8 cellular contexts compared by ENCODE assay signal in the genomic region with DNA sequence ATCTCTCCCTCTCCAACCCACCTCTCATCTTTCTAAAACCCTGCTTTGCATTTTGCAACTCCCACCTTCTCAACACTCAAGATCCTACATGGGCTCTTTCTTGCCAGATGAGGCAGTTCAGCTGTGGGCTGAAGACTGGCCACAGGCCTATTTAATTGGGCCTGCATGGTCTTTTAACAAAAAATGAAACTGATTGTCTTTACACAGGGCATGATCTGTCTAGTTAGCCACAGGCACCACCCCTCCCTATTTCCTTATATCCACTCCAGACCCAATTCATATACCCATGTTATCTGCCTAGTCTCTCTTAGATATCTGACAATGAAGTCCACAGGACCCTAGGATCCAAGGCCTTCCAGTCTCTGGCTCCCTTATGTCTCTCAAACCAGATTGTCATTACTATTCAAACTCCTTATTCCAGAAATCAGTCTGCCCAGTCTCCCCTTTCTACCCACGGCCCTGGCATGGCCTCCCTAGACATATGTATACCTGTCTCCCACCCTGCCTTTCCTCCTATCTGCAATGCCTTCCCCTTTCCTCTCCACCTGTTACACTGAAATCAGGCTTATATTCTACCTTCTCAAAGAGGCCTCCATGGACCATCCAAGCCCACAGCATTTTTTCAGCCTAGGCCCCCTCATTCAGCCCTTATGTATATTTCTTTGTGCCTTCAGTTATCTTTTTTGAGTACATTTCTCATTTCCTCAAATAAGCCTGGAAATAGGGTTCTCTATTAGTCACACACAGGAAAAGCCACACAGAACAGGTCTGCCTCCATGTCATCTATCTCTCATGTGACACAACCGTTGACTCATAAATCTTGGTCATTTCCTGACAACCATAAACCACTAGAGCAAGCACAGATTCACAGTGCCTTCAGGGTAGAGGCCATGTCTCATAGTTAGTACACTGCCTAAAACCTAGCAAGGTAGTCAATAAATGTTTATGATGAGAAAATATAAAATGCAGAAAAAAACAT. TPM values are rescaled to one million over a fixed set of nuclear protein-coding genes. Genes with fewer than 3 reads are reported as not detected.
DNase-seq lines count a peak whose midpoint lies in the region; ATAC-seq, FAIRE-seq and TF ChIP-seq lines count a peak whose summit lies in the region.

No MANE protein-coding gene starts in this region.

- H3K4me3 ChIP-seq in GM12878: no peak overlapping the region

- intact Hi-C loops in GM12878 (cut with micrococcal nuclease; ENCODE audit: unreplicated experiment): no loop called here
- intact Hi-C loops in natural killer cell (cut with micrococcal nuclease): no loop called here

- POLR2A ChIA-PET in GM12878 (lab: Charles Lee): no interaction called here

- WGBS in GM12878 (ENCODE audit: insufficient coverage, insufficient replicate concordance, low lambda C conversion rate, missing lambda C conversion rate): 25% methylated on average over 2 of the region's 2 CpGs

- ATAC-seq in HG02852 (IDR thresholded peaks at IDR 0.05; ENCODE audit: unreplicated experiment): peak; percentile 98
- ATAC-seq in GM12878: peak; percentile 98
- peak; percentile 75 to 94 (median 92) for ATAC-seq in natural killer cell

- no TSS peak for BruUV-seq in GM12878 (replicated peaks; lab: Mats Ljungman, UMichigan)

- TF ChIP-seq EP300 in GM12878 (IDR thresholded peaks at IDR 0.05; ENCODE audit: borderline replicate concordance in 1 of 2, control insufficient read depth in 1 of 2, low read depth in 2 of 2, low read length in 2 of 2): peak; percentile 87 to 88; a peak in 3 of 4 replicates

- in situ Hi-C loops in GM12878 (cut with MboI): no loop called here

- H3K4me3 Mint-ChIP-seq in natural killer cell: no peak overlapping the region

- peaks cover 21% of the 10 kb centered on the region for H3K4me1 ChIP-seq in GM12878 (ENCODE audit: control insufficient read depth, insufficient read depth, low read length)

- 0 out of 2 replicates have a peak overlapping the region, but pooled peaks have one; percentile 5 for H3K4me2 ChIP-seq in GM12878 (ENCODE audit: control insufficient read depth, insufficient read depth)

- H3K27ac Mint-ChIP-seq in natural killer cell: peak overlapping the region in 1 of 2 donors; percentile 52

- no peaks in the 10 kb centered on the region for H3K36me3 Mint-ChIP-seq in natural killer cell

- DNase-seq in stimulated activated CD4-positive, alpha-beta T cell treated with anti-CD3 and anti-CD28 coated beads, Interleukin-12 subunit alpha, Interleukin-12 subunit beta, amount 100 ng/mL, for 24 hours (ENCODE audit: low read depth in 2 of 2): peak; percentile 5 to 6
- DNase-seq in stimulated activated CD4-positive, alpha-beta T cell treated with anti-CD3 and anti-CD28 coated beads, Interleukin-4, amount 100 ng/mL, for 1 hour: no peak
- peak; percentile 98 for DNase-seq in NOMO-1 treated with DMSO at 0.1 percent for 48 hours (lab: John Stamatoyannopoulos, UW; ENCODE audit: unreplicated experiment)
- peak; percentile 74 for DNase-seq in GM12878 (ENCODE audit: low read depth, low spot score)
- no peak for DNase-seq in natural killer cell
- DNase-seq in NCI-H1105 treated with DMSO at 0.1 percent for 48 hours (lab: John Stamatoyannopoulos, UW): no peak
- no peak for DNase-seq in NCI-H2196 treated with DMSO at 0.1 percent for 48 hours (lab: John Stamatoyannopoulos, UW; ENCODE audit: unreplicated experiment)

- H3K4me1 Mint-ChIP-seq in natural killer cell: peaks cover 10 to 15% of the 10 kb centered on the region in 2 donors

- H3K27me3 Mint-ChIP-seq in natural killer cell (ENCODE audit: low read depth in 2 of 2): peaks cover 0 to 4% of the 10 kb centered on the region in 2 donors

- no peaks in the 10 kb centered on the region for H3K36me3 ChIP-seq in GM12878 (ENCODE audit: control insufficient read depth in 2 of 2, insufficient read depth in 2 of 2, low read length in 1 of 2)

- H3K27ac ChIP-seq in GM12878 (ENCODE audit: control insufficient read depth, insufficient read depth): 0 out of 2 replicates have a peak overlapping the region, but pooled peaks have one; percentile 4

- no peaks in the 10 kb centered on the region for H3K9me3 Mint-ChIP-seq in natural killer cell

- H4K20me1 ChIP-seq in GM12878 (ENCODE audit: control insufficient read depth, insufficient read depth): no peaks in the 10 kb centered on the region

- H3K27me3 ChIP-seq in GM12878 (replicated peaks in 1 of 2; ENCODE audit: control insufficient read depth in 2 of 2, insufficient read depth in 2 of 2, low read length in 1 of 2): no peaks in the 10 kb centered on the region

- no peak for TF ChIP-seq POLR2A in GM12878 (IDR thresholded peaks at IDR 0.05; ENCODE audit: low read depth, low read length)

- TF ChIP-seq CTCF in GM12878 (IDR thresholded peaks at IDR 0.05 in 2 of 3, conservative IDR thresholded peaks at IDR 0.05 in 1 of 3; ENCODE audit: control insufficient read depth in 2 of 3, extremely low read depth in 1 of 3, insufficient read depth in 1 of 3, low read depth in 3 of 3, low read length in 3 of 3) (no peak), natural killer cell (IDR thresholded peaks at IDR 0.05) (no peak)

- H3K9ac ChIP-seq in GM12878 (ENCODE audit: control insufficient read depth, insufficient read depth, low read length): no peak overlapping the region

- RAD21 ChIA-PET in GM12878 (lab: Charles Lee; ENCODE audit: unreplicated experiment): interaction anchor here (1.0 kb wide), 1 partner anchor 9 kb away, joined by 3 read pairs; no protein-coding TSS in a partner anchor

- CTCF ChIA-PET in GM12878 (lab: Yijun Ruan, JAX): interaction anchor here (0.6 to 1.7 kb wide), 4 partner anchors 8 to 72 kb away, joined by 3 to 5 read pairs (median 4); no protein-coding TSS in a partner anchor

- peak; percentile 95 for FAIRE-seq in GM12878 (lab: Jason Lieb, UNC)

- TF ChIP-seq RAD21 in GM12878 (IDR thresholded peaks at IDR 0.05; ENCODE audit: insufficient read depth, low read depth, low read length): no peak

- H3K9me3 ChIP-seq in GM12878 (replicated peaks; ENCODE audit: control insufficient read depth, insufficient read depth, low read length): no peaks in the 10 kb centered on the region

- SMC1A ChIA-PET in GM12878 (lab: Charles Lee; ENCODE audit: uncharacterized antibody, unreplicated experiment): interaction anchor here (0.7 to 1.8 kb wide), 2 partner anchors 14 to 104 kb away, joined by 3 to 4 read pairs; no protein-coding TSS in a partner anchor

- peak overlapping the region; percentile 9 for H2AFZ ChIP-seq in GM12878 (ENCODE audit: control insufficient read depth, low read depth, low read length)

- H3K79me2 ChIP-seq in GM12878 (ENCODE audit: control insufficient read depth, insufficient read depth, low read length): no peaks in the 10 kb centered on the region

TF ChIP-seq in GM12878, 131 proteins besides CTCF, POLR2A, EP300 and RAD21 (continues in another document):
- TF ChIP-seq ETV6 (conservative IDR thresholded peaks at IDR 0.05 in 1 of 2, IDR thresholded peaks at IDR 0.05 in 1 of 2; ENCODE audit: borderline replicate concordance in 1 of 2, low read depth in 1 of 2) (peak in 1 of 2 experiments; percentile 100; a peak in 2 of 4 replicates), MYC (IDR thresholded peaks at IDR 0.05; ENCODE audit: insufficient read depth, insufficient read length, insufficient replicate concordance, low read length, severe bottlenecking) (no peak)
- TF ChIP-seq, protein P1, sequence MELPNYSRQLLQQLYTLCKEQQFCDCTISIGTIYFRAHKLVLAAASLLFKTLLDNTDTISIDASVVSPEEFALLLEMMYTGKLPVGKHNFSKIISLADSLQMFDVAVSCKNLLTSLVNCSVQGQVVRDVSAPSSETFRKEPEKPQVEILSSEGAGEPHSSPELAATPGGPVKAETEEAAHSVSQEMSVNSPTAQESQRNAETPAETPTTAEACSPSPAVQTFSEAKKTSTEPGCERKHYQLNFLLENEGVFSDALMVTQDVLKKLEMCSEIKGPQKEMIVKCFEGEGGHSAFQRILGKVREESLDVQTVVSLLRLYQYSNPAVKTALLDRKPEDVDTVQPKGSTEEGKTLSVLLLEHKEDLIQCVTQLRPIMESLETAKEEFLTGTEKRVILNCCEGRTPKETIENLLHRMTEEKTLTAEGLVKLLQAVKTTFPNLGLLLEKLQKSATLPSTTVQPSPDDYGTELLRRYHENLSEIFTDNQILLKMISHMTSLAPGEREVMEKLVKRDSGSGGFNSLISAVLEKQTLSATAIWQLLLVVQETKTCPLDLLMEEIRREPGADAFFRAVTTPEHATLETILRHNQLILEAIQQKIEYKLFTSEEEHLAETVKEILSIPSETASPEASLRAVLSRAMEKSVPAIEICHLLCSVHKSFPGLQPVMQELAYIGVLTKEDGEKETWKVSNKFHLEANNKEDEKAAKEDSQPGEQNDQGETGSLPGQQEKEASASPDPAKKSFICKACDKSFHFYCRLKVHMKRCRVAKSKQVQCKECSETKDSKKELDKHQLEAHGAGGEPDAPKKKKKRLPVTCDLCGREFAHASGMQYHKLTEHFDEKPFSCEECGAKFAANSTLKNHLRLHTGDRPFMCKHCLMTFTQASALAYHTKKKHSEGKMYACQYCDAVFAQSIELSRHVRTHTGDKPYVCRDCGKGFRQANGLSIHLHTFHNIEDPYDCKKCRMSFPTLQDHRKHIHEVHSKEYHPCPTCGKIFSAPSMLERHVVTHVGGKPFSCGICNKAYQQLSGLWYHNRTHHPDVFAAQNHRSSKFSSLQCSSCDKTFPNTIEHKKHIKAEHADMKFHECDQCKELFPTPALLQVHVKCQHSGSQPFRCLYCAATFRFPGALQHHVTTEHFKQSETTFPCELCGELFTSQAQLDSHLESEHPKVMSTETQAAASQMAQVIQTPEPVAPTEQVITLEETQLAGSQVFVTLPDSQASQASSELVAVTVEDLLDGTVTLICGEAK (IDR thresholded peaks at IDR 0.05; ENCODE audit: borderline replicate concordance): no peak

RNA-seq across cellular contexts. Expression of a gene that starts 39.0 kb away (rescaled TPM):
- 0.52 and 1.3 TPM in 2 replicates for total RNA-seq in GM12878 (2013; cell fraction: nucleolus; rRNA removed)
- 0.16 and 0.17 TPM in 2 replicates for total RNA-seq in GM12878 (2014; rRNA removed)
- 0.09 TPM in 2 replicates for total RNA-seq in GM12878 (2014; rRNA removed; fragmentation: Illumina TruSeq; extraction: Trizol)
- 0.11 and 0.23 TPM in 2 replicates for total RNA-seq in GM12878 (2021)
- not detected for polyA plus RNA-seq in GM12878 (2011; ENCODE audit: low read depth)
- polyA plus RNA-seq in GM12878 (2011; rRNA removed): 0.31 and 0.37 TPM in 2 replicates
- polyA plus RNA-seq in GM12878 (2011; cell fraction: cytosol; rRNA removed): 0.22 and 0.25 TPM in 2 replicates
- polyA plus RNA-seq in GM12878 (2011; cell fraction: nucleus; rRNA removed): 1.3 TPM in 2 replicates
- polyA plus RNA-seq in GM12878 (2012): 0.07 and 0.08 TPM in 2 replicates
- 0.07 TPM in 1 of 2 replicates, not detected in the other for polyA plus RNA-seq in GM12878 (2014; fragmentation: Illumina TruSeq; extraction: Trizol)
- polyA plus RNA-seq in GM12878 (2014; fragmentation: Nextera tagmentation; extraction: Ambion mirVana): under 1 TPM in 1 of 2 experiments, not detected in 1; 0.03 TPM
- polyA plus RNA-seq in GM12878 (2014; rRNA removed): 0.06 and 0.08 TPM in 2 replicates
- polyA plus RNA-seq in GM12878 (2016; fragmentation: Nextera tagmentation; extraction: Ambion mirVana): not detected
- 1.6 and 1.8 TPM in 2 replicates for polyA minus RNA-seq in GM12878 (2011; rRNA and poly(A)+ RNA removed)
- polyA minus RNA-seq in GM12878 (2011; cell fraction: cytosol; rRNA and poly(A)+ RNA removed): 0.94 TPM in 1 of 2 replicates, not detected in the other
- 0.29 and 0.36 TPM in 2 replicates for polyA minus RNA-seq in GM12878 (2011; cell fraction: nucleus; rRNA and poly(A)+ RNA removed)
- under 1 TPM in 2 of 3 donors, not detected in 1; 0.48 to 0.64 TPM for total RNA-seq in natural killer cell

Comparison
In these comparisons a context has a peak if more than half of its experiments do, and no peak if none do; other contexts are left out.
1. DNase-seq: peak in stimulated activated CD4-positive, alpha-beta T cell treated with anti-CD3 and anti-CD28 coated beads, Interleukin-12 subunit alpha, Interleukin-12 subunit beta, amount 100 ng/mL, for 24 hours (2 of 2), NOMO-1 treated with DMSO at 0.1 percent for 48 hours (single experiment) and GM12878 (single experiment); none in stimulated activated CD4-positive, alpha-beta T cell treated with anti-CD3 and anti-CD28 coated beads, Interleukin-4, amount 100 ng/mL, for 1 hour (single experiment), natural killer cell (single experiment), NCI-H1105 treated with DMSO at 0.1 percent for 48 hours (single experiment) and NCI-H2196 treated with DMSO at 0.1 percent for 48 hours (single experiment).
2. Peak in every context shown above with its lines, with median percentiles within 50 percentile points of each other: ATAC-seq.